Comparison of ENCODE assay signal across 1 cellular context in genomic region chr4:172152284-172152683, GRCh38.
TF ChIP-seq lines count a peak whose summit lies in the region.

No MANE protein-coding gene starts in this region.

TF ChIP-seq in GM12878, 131 proteins besides CTCF, POLR2A, EP300 and RAD21 (continued from another document):
- TF ChIP-seq ZBTB33 (IDR thresholded peaks at IDR 0.05) (no peak), KDM1A (IDR thresholded peaks at IDR 0.05; ENCODE audit: borderline replicate concordance) (no peak), IRF4 (IDR thresholded peaks at IDR 0.05; ENCODE audit: low read depth, low read length) (no peak), HDAC2 (IDR thresholded peaks at IDR 0.05) (no peak), ETV6 (conservative IDR thresholded peaks at IDR 0.05 in 1 of 2, IDR thresholded peaks at IDR 0.05 in 1 of 2; ENCODE audit: borderline replicate concordance in 1 of 2, low read depth in 1 of 2) (no peak)
